ENCODE assay signal across 1 cellular context in the genomic region with DNA sequence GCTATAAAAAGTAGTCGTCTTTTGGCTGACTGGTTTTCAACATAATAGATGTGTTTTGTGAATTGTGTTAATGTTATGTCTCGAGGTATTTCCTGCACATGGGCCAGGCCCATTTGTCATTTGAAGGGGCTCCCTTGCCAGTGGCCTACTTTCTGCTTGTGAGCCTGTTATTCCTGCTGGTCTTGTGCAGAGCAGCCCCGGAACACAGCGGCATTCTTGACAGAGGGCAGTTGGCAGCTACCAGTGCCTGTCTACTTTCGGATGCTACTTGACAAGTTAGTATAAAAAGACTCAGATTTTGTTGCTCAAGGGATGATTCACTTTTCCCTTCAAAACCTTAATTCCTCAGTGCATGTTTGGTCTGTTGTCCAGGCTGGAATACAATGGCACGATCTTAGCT.
TF ChIP-seq lines count a peak whose summit lies in the region.

No MANE protein-coding gene starts in this region.

TF ChIP-seq in HepG2, 621 proteins besides CTCF, POLR2A, EP300 and RAD21:
- TF ChIP-seq, protein P1, sequence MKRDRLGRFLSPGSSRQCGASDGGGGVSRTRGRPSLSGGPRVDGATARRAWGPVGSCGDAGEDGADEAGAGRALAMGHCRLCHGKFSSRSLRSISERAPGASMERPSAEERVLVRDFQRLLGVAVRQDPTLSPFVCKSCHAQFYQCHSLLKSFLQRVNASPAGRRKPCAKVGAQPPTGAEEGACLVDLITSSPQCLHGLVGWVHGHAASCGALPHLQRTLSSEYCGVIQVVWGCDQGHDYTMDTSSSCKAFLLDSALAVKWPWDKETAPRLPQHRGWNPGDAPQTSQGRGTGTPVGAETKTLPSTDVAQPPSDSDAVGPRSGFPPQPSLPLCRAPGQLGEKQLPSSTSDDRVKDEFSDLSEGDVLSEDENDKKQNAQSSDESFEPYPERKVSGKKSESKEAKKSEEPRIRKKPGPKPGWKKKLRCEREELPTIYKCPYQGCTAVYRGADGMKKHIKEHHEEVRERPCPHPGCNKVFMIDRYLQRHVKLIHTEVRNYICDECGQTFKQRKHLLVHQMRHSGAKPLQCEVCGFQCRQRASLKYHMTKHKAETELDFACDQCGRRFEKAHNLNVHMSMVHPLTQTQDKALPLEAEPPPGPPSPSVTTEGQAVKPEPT (CRISPR knock-in tag; IDR thresholded peaks at IDR 0.05; ENCODE audit: low read depth): no peak
